1 cellular context compared by ENCODE assay signal in genomic region chr15:84588053-84588874, GRCh38.
TF ChIP-seq lines count a peak whose summit lies in the region.

No MANE protein-coding gene starts in this region.

TF ChIP-seq in GM12878, 131 proteins besides CTCF, POLR2A, EP300 and RAD21 (continued from another document):
- TF ChIP-seq HSF1 (IDR thresholded peaks at IDR 0.05; ENCODE audit: low read depth, low read length) = no peak
- 0 out of 2 replicates have a peak, but pooled peaks have one; percentile 33 for TF ChIP-seq GATAD2B (conservative IDR thresholded peaks at IDR 0.05; ENCODE audit: low read depth)
- peak; percentile 44; the same call in 1 of the 2 replicates for TF ChIP-seq SMARCA5 (IDR thresholded peaks at IDR 0.05)
- peak; percentile 37; the same call in 1 of the 2 replicates for TF ChIP-seq YY1 (IDR thresholded peaks at IDR 0.05; ENCODE audit: low read depth, low read length)
